In the genomic region with DNA sequence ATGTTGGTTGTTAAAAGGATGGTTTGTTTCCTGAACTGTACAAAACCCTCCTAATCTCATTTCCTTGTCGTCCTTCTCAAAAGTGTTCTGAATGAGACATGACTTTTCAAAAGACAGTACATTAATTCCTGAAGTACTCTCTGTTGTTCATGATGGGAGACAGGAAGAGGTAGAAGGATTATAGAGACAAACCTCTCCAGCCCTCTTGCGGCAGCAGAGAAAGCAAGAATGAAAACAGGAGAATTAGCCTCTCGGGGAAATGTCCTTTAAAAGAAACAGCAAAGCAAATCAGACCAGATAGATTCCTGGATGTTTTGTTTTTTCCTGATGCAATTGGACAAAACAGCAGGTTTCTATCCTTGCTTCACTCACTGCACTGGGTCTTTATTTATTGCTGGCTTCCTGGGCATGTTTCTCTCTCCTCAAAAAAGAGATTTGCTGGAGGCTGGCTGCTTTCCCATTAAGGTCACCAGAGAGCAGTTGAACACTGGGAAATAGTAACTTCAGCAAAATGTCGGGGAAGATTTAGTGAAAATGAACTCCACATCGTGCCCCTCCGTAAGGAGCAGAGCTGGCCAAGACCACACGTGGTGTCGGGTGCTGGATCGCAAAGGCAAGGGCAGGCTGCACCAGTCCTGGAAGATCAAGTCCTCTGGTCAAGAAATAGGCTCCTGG, we compare ENCODE assay signal across 27 cellular contexts.
DNase-seq lines count a peak whose midpoint lies in the region; ATAC-seq and TF ChIP-seq lines count a peak whose summit lies in the region.
"Had no signal": no experiment of that assay in that cellular context is flagged by ENCODE, and none has a peak within 500 bp of the region (broad histone marks: within the 10 kb centered on the region; RNA-seq: fewer than 3 reads in every experiment).

No MANE protein-coding gene starts in this region.

- no peak overlapping the region for H2AFZ ChIP-seq in hepatocyte
- peak overlapping the region; percentile 63 for H2AFZ ChIP-seq in osteoblast (ENCODE audit: low read length)

- no peaks in the 10 kb centered on the region for H3K9me3 Mint-ChIP-seq in activated T-cell treated with anti-CD3 and anti-CD28 coated beads, Interleukin-2, amount 50 U/mL, for 4 hours
- H3K9me3 Mint-ChIP-seq: activated CD4-positive, alpha-beta memory T cell treated with anti-CD3 and anti-CD28 coated beads for 36 hours; central memory CD8-positive, alpha-beta T cell; T-helper 1 cell treated with Interleukin-12 subunit alpha and Interleukin-12 subunit beta and Interleukin-4 antibody, amounts not matched to agents 30 μg/mL and 1 μg/mL, for 36 hours had no signal

- H3K9me2 ChIP-seq in hepatocyte (replicated peaks; ENCODE audit: insufficient read depth): no peaks in the 10 kb centered on the region

- H3K79me2 ChIP-seq in hepatocyte: no peaks in the 10 kb centered on the region
- H3K79me2 ChIP-seq in osteoblast (ENCODE audit: insufficient read depth, low read length): no peaks in the 10 kb centered on the region

- H3K4me1 ChIP-seq in hepatocyte (ENCODE audit: insufficient read depth) (no peaks in the 10 kb centered on the region), osteoblast (ENCODE audit: insufficient read depth, low read length) (no peaks in the 10 kb centered on the region), foreskin keratinocyte (no peaks in the 10 kb centered on the region)
- H3K4me1 ChIP-seq: spleen, transverse colon had no signal

- no peaks in the 10 kb centered on the region for H3K27me3 Mint-ChIP-seq in activated T-cell treated with anti-CD3 and anti-CD28 coated beads, Interleukin-2, amount 50 U/mL, for 4 hours (ENCODE audit: low read depth)
- H3K27me3 Mint-ChIP-seq: activated naive CD8-positive, alpha-beta T cell; central memory CD8-positive, alpha-beta T cell; naive thymus-derived CD4-positive, alpha-beta T cell had no signal

- peaks cover 4% of the 10 kb centered on the region for H3K4me1 Mint-ChIP-seq in activated T-cell treated with anti-CD3 and anti-CD28 coated beads, Interleukin-2, amount 50 U/mL, for 4 hours (ENCODE audit: low read depth)

- no peaks in the 10 kb centered on the region for H3K36me3 Mint-ChIP-seq in activated T-cell treated with anti-CD3 and anti-CD28 coated beads, Interleukin-2, amount 50 U/mL, for 4 hours (ENCODE audit: insufficient read depth)
- H3K36me3 Mint-ChIP-seq: activated CD4-positive, alpha-beta memory T cell treated with anti-CD3 and anti-CD28 coated beads for 36 hours; activated naive CD8-positive, alpha-beta T cell; naive thymus-derived CD4-positive, alpha-beta T cell had no signal

- H3K4me3 Mint-ChIP-seq in activated T-cell treated with anti-CD3 and anti-CD28 coated beads, Interleukin-2, amount 50 U/mL, for 4 hours: no peak overlapping the region
- H3K4me3 Mint-ChIP-seq: activated CD4-positive, alpha-beta memory T cell treated with anti-CD3 and anti-CD28 coated beads for 36 hours; activated naive CD8-positive, alpha-beta T cell; central memory CD8-positive, alpha-beta T cell; H9; naive thymus-derived CD4-positive, alpha-beta T cell; T-helper 1 cell treated with Interleukin-12 subunit alpha and Interleukin-12 subunit beta and Interleukin-4 antibody, amounts not matched to agents 30 μg/mL and 1 μg/mL, for 36 hours had no signal

- H3K4me3 ChIP-seq in cardiac fibroblast (replicated peaks in 1 of 2; ENCODE audit: low read depth in 2 of 2, low read length in 2 of 2) (no peak overlapping the region), hepatocyte (no peak overlapping the region), osteoblast (ENCODE audit: insufficient read depth, low read length) (no peak overlapping the region)
- H3K4me3 ChIP-seq: SK-N-MC, spleen, transverse colon had no signal

- H3K27ac ChIP-seq in hepatocyte (no peak overlapping the region), osteoblast (ENCODE audit: low read depth, low read length) (no peak overlapping the region), foreskin keratinocyte (no peak overlapping the region)
- H3K27ac ChIP-seq: SK-N-MC, spleen, transverse colon had no signal

- H3K27me3 ChIP-seq in hepatocyte: no peaks in the 10 kb centered on the region
- peaks cover 6% of the 10 kb centered on the region for H3K27me3 ChIP-seq in osteoblast (ENCODE audit: insufficient read depth, low read length)
- peaks cover 8% of the 10 kb centered on the region for H3K27me3 ChIP-seq in foreskin keratinocyte
- H3K27me3 ChIP-seq: transverse colon had no signal

- H3K36me3 ChIP-seq in hepatocyte (replicated peaks; ENCODE audit: insufficient read depth, low read depth) (no peaks in the 10 kb centered on the region), osteoblast (ENCODE audit: insufficient read depth, low read length) (no peaks in the 10 kb centered on the region)
- H3K36me3 ChIP-seq: spleen, transverse colon had no signal

- 69% methylated on average over 9 of the region's 9 CpGs for WGBS in hepatocyte (ENCODE audit: low lambda C conversion rate, missing lambda C conversion rate)

- H3K4me2 ChIP-seq in hepatocyte (peak overlapping the region; percentile 3), osteoblast (ENCODE audit: insufficient read depth, low read length) (peak overlapping the region; percentile 39)

- H4K20me1 ChIP-seq in hepatocyte (ENCODE audit: insufficient read depth, poor library complexity, severe bottlenecking) (no peaks in the 10 kb centered on the region), osteoblast (ENCODE audit: insufficient read depth, low read length) (no peaks in the 10 kb centered on the region)

- ATAC-seq in foreskin keratinocyte (no peak), HG02884 (IDR thresholded peaks at IDR 0.05; ENCODE audit: unreplicated experiment) (no peak)
- ATAC-seq in activated T-cell treated with anti-CD3 and anti-CD28 coated beads, Interleukin-2, amount 50 U/mL, for 4 hours: no peak
- ATAC-seq: left colon; naive thymus-derived CD4-positive, alpha-beta T cell had no signal

- TF ChIP-seq CTCF in cardiac fibroblast (IDR thresholded peaks at IDR 0.05; ENCODE audit: low read depth, low read length): peak; percentile 20
- TF ChIP-seq CTCF in hepatocyte (IDR thresholded peaks at IDR 0.05; ENCODE audit: poor library complexity): peak; percentile 24
- no peak for TF ChIP-seq CTCF in osteoblast (IDR thresholded peaks at IDR 0.05; ENCODE audit: extremely low read depth, low read depth, low read length)
- no peak for TF ChIP-seq CTCF in foreskin keratinocyte (conservative IDR thresholded peaks at IDR 0.05)

- DNase-seq in AG08395 (ENCODE audit: low spot score) (peak; percentile 30), cardiac fibroblast (ENCODE audit: low read depth in 2 of 2) (peak in 1 of 2 donors; percentile 17), hepatocyte (ENCODE audit: low spot score) (no peak), osteoblast (ENCODE audit: insufficient read length, low spot score, missing footprints) (no peak), foreskin keratinocyte (no peak), MV-4-11 (lab: John Stamatoyannopoulos, UW) (no peak)
- no peak for DNase-seq in activated T-cell treated with anti-CD3 and anti-CD28 coated beads, Interleukin-2, amount 50 U/mL, for 4 hours
- DNase-seq: activated CD4-positive, alpha-beta memory T cell treated with anti-CD3 and anti-CD28 coated beads for 36 hours; aorta; COR-L47; foreskin melanocyte; GDM1; H9; left colon; naive thymus-derived CD4-positive, alpha-beta T cell; NCI-H1105 treated with DMSO at 0.1 percent for 48 hours; NCI-H1930; retina; RPMI8226; spleen; stimulated activated CD4-positive, alpha-beta T cell treated with anti-CD3 and anti-CD28 coated beads, Interleukin-2, amount 100 ng/mL, for 48 hours; transverse colon had no signal

- no peaks in the 10 kb centered on the region for H3K9me3 ChIP-seq in hepatocyte (ENCODE audit: low read depth)
- no peaks in the 10 kb centered on the region for H3K9me3 ChIP-seq in osteoblast (ENCODE audit: low read depth, low read length)
- H3K9me3 ChIP-seq: transverse colon had no signal

Comparison
In these comparisons a context has a peak if more than half of its experiments do, and no peak if none do; other contexts are left out.
1. CTCF ChIP-seq: peak in cardiac fibroblast (single experiment) and hepatocyte (single experiment); none in osteoblast (single experiment) and foreskin keratinocyte (single experiment).